2 cellular contexts compared by ENCODE assay signal in the genomic region with DNA sequence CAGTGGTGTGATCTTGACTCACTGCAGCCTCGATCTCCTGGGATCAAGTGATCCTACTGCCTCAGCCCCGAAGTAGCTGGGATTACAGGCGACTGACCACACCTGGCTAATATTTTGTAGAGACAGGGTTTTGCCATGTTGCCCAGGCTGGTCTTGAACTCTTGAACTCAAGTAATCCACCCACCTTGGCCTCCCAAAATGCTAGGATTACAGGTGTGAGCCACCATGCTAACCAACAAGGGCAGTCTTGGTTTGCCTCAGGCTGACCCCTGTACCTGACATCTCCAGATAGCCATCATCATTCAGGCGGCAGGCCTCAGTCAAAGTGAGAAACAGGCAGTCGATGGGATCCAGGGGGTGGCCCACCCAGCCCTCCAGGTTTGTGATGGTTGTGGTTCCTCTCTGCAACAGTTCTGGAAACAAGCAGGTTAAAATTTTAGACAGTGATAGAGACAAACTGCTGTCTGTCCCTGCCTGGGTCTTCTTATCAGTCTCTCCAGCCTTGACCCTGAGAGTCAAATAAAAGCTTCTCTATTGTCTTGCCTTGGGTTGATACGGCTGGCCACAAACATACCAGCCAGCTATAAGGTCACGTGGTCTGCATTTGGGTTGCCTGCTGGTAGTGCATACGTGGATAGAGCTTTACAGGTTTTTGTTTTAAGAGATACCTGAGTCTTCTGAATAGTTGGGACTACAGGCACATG.
TF ChIP-seq lines count a peak whose summit lies in the region.

No MANE protein-coding gene starts in this region.

TF ChIP-seq in HepG2, 621 proteins besides CTCF, POLR2A, EP300 and RAD21 (continued from another document and continues in another):
- TF ChIP-seq, protein P1, sequence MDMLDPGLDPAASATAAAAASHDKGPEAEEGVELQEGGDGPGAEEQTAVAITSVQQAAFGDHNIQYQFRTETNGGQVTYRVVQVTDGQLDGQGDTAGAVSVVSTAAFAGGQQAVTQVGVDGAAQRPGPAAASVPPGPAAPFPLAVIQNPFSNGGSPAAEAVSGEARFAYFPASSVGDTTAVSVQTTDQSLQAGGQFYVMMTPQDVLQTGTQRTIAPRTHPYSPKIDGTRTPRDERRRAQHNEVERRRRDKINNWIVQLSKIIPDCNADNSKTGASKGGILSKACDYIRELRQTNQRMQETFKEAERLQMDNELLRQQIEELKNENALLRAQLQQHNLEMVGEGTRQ (IDR thresholded peaks at IDR 0.05; ENCODE audit: low read depth, low read length): 0 out of 2 replicates have a peak, but pooled peaks have one; percentile 6
- TF ChIP-seq, protein P1 (CRISPR knock-in tag; IDR thresholded peaks at IDR 0.05; ENCODE audit: borderline replicate concordance): no peak; the same call in 1 of the 2 replicates
- TF ChIP-seq, protein P2, sequence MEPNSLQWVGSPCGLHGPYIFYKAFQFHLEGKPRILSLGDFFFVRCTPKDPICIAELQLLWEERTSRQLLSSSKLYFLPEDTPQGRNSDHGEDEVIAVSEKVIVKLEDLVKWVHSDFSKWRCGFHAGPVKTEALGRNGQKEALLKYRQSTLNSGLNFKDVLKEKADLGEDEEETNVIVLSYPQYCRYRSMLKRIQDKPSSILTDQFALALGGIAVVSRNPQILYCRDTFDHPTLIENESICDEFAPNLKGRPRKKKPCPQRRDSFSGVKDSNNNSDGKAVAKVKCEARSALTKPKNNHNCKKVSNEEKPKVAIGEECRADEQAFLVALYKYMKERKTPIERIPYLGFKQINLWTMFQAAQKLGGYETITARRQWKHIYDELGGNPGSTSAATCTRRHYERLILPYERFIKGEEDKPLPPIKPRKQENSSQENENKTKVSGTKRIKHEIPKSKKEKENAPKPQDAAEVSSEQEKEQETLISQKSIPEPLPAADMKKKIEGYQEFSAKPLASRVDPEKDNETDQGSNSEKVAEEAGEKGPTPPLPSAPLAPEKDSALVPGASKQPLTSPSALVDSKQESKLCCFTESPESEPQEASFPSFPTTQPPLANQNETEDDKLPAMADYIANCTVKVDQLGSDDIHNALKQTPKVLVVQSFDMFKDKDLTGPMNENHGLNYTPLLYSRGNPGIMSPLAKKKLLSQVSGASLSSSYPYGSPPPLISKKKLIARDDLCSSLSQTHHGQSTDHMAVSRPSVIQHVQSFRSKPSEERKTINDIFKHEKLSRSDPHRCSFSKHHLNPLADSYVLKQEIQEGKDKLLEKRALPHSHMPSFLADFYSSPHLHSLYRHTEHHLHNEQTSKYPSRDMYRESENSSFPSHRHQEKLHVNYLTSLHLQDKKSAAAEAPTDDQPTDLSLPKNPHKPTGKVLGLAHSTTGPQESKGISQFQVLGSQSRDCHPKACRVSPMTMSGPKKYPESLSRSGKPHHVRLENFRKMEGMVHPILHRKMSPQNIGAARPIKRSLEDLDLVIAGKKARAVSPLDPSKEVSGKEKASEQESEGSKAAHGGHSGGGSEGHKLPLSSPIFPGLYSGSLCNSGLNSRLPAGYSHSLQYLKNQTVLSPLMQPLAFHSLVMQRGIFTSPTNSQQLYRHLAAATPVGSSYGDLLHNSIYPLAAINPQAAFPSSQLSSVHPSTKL (CRISPR knock-in tag; IDR thresholded peaks at IDR 0.05): peak; percentile 37; the same call in 1 of the 2 replicates
- TF ChIP-seq, protein P3, sequence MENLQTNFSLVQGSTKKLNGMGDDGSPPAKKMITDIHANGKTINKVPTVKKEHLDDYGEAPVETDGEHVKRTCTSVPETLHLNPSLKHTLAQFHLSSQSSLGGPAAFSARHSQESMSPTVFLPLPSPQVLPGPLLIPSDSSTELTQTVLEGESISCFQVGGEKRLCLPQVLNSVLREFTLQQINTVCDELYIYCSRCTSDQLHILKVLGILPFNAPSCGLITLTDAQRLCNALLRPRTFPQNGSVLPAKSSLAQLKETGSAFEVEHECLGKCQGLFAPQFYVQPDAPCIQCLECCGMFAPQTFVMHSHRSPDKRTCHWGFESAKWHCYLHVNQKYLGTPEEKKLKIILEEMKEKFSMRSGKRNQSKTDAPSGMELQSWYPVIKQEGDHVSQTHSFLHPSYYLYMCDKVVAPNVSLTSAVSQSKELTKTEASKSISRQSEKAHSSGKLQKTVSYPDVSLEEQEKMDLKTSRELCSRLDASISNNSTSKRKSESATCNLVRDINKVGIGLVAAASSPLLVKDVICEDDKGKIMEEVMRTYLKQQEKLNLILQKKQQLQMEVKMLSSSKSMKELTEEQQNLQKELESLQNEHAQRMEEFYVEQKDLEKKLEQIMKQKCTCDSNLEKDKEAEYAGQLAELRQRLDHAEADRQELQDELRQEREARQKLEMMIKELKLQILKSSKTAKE (CRISPR knock-in tag; IDR thresholded peaks at IDR 0.05; ENCODE audit: borderline replicate concordance): 0 out of 2 replicates have a peak, but pooled peaks have one; percentile 28
- TF ChIP-seq RXRA (CRISPR knock-in tag; IDR thresholded peaks at IDR 0.05): peak; percentile 15; the same call in 1 of the 2 replicates
- no peak for TF ChIP-seq U2AF2 (IDR thresholded peaks at IDR 0.05; ENCODE audit: low read depth, low read length)
- TF ChIP-seq ZNF878 (CRISPR knock-in tag; IDR thresholded peaks at IDR 0.05): no peak
- TF ChIP-seq, protein P4, sequence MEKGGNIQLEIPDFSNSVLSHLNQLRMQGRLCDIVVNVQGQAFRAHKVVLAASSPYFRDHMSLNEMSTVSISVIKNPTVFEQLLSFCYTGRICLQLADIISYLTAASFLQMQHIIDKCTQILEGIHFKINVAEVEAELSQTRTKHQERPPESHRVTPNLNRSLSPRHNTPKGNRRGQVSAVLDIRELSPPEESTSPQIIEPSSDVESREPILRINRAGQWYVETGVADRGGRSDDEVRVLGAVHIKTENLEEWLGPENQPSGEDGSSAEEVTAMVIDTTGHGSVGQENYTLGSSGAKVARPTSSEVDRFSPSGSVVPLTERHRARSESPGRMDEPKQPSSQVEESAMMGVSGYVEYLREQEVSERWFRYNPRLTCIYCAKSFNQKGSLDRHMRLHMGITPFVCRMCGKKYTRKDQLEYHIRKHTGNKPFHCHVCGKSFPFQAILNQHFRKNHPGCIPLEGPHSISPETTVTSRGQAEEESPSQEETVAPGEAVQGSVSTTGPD (CRISPR knock-in tag; IDR thresholded peaks at IDR 0.05): no peak
- TF ChIP-seq MYC (CRISPR knock-in tag; IDR thresholded peaks at IDR 0.05; ENCODE audit: borderline replicate concordance): no peak
- TF ChIP-seq NFE2 (CRISPR knock-in tag; IDR thresholded peaks at IDR 0.05): no peak
- TF ChIP-seq ZNF777 (CRISPR knock-in tag; IDR thresholded peaks at IDR 0.05): no peak
- no peak for TF ChIP-seq FOXK1 (CRISPR knock-in tag; IDR thresholded peaks at IDR 0.05; ENCODE audit: borderline replicate concordance, low read depth)
- peak; percentile 57 for TF ChIP-seq NR2F6 (IDR thresholded peaks at IDR 0.05)
- TF ChIP-seq NR2F6 (CRISPR knock-in tag; IDR thresholded peaks at IDR 0.05): peak; percentile 67; the same call in 1 of the 2 replicates
- peak; percentile 33; the same call in 1 of the 2 replicates for TF ChIP-seq RAD51 (IDR thresholded peaks at IDR 0.05; ENCODE audit: borderline replicate concordance)
- no peak for TF ChIP-seq ZNF468 (CRISPR knock-in tag; IDR thresholded peaks at IDR 0.05)
- 0 out of 2 replicates have a peak, but pooled peaks have one; percentile 18 for TF ChIP-seq NR2C2 (CRISPR knock-in tag; IDR thresholded peaks at IDR 0.05; ENCODE audit: borderline replicate concordance)
- no peak for TF ChIP-seq ZNF552 (CRISPR knock-in tag; IDR thresholded peaks at IDR 0.05; ENCODE audit: borderline replicate concordance)

TF ChIP-seq in K562, 482 proteins besides CTCF, POLR2A, EP300 and RAD21 (continued from another document and continues in another):
- TF ChIP-seq, protein P5, sequence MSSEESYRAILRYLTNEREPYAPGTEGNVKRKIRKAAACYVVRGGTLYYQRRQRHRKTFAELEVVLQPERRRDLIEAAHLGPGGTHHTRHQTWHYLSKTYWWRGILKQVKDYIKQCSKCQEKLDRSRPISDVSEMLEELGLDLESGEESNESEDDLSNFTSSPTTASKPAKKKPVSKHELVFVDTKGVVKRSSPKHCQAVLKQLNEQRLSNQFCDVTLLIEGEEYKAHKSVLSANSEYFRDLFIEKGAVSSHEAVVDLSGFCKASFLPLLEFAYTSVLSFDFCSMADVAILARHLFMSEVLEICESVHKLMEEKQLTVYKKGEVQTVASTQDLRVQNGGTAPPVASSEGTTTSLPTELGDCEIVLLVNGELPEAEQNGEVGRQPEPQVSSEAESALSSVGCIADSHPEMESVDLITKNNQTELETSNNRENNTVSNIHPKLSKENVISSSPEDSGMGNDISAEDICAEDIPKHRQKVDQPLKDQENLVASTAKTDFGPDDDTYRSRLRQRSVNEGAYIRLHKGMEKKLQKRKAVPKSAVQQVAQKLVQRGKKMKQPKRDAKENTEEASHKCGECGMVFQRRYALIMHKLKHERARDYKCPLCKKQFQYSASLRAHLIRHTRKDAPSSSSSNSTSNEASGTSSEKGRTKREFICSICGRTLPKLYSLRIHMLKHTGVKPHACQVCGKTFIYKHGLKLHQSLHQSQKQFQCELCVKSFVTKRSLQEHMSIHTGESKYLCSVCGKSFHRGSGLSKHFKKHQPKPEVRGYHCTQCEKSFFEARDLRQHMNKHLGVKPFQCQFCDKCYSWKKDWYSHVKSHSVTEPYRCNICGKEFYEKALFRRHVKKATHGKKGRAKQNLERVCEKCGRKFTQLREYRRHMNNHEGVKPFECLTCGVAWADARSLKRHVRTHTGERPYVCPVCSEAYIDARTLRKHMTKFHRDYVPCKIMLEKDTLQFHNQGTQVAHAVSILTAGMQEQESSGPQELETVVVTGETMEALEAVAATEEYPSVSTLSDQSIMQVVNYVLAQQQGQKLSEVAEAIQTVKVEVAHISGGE (CRISPR knock-in tag; IDR thresholded peaks at IDR 0.05): peak in 1 of 3 experiments; percentile 69; a peak in 2 of 6 replicates
- TF ChIP-seq RCOR1 (IDR thresholded peaks at IDR 0.05; ENCODE audit: borderline replicate concordance in 1 of 2, low read depth in 2 of 2, low read length in 2 of 2) (peak; percentile 77 to 98), XRCC5 (IDR thresholded peaks at IDR 0.05; ENCODE audit: low read depth, low read length) (no peak), ZNF707 (CRISPR knock-in tag; conservative IDR thresholded peaks at IDR 0.05) (no peak), RNF2 (IDR thresholded peaks at IDR 0.05) (no peak; the same call in 1 of the 2 replicates), MTA1 (IDR thresholded peaks at IDR 0.05; ENCODE audit: borderline replicate concordance) (peak; percentile 64; the same call in 1 of the 2 replicates), CBX3 (IDR thresholded peaks at IDR 0.05; ENCODE audit: borderline replicate concordance in 1 of 2, low read length in 2 of 2) (peak in 1 of 2 experiments; percentile 40; a peak in 1 of 3 replicates), ZNF586 (CRISPR knock-in tag; conservative IDR thresholded peaks at IDR 0.05) (no peak), SMC3 (conservative IDR thresholded peaks at IDR 0.05; ENCODE audit: insufficient read depth, low read depth, low read length) (no peak), ESRRB (CRISPR knock-in tag; IDR thresholded peaks at IDR 0.05; ENCODE audit: borderline replicate concordance) (no peak), LCOR (CRISPR knock-in tag; IDR thresholded peaks at IDR 0.05) (peak; percentile 82), PTRF (tag; IDR thresholded peaks at IDR 0.05) (no peak), KAT7 (CRISPR knock-in tag; IDR thresholded peaks at IDR 0.05; ENCODE audit: borderline replicate concordance) (no peak)
- TF ChIP-seq, protein P6, sequence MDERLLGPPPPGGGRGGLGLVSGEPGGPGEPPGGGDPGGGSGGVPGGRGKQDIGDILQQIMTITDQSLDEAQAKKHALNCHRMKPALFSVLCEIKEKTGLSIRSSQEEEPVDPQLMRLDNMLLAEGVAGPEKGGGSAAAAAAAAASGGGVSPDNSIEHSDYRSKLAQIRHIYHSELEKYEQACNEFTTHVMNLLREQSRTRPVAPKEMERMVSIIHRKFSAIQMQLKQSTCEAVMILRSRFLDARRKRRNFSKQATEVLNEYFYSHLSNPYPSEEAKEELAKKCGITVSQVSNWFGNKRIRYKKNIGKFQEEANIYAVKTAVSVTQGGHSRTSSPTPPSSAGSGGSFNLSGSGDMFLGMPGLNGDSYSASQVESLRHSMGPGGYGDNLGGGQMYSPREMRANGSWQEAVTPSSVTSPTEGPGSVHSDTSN (CRISPR knock-in tag; IDR thresholded peaks at IDR 0.05; ENCODE audit: low read depth): no peak
- TF ChIP-seq, protein P6 (tag; conservative IDR thresholded peaks at IDR 0.05; ENCODE audit: low read depth): peak; percentile 90
- TF ChIP-seq, protein P7, sequence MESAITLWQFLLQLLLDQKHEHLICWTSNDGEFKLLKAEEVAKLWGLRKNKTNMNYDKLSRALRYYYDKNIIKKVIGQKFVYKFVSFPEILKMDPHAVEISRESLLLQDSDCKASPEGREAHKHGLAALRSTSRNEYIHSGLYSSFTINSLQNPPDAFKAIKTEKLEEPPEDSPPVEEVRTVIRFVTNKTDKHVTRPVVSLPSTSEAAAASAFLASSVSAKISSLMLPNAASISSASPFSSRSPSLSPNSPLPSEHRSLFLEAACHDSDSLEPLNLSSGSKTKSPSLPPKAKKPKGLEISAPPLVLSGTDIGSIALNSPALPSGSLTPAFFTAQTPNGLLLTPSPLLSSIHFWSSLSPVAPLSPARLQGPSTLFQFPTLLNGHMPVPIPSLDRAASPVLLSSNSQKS (CRISPR knock-in tag; IDR thresholded peaks at IDR 0.05): no peak
- TF ChIP-seq, protein P8, sequence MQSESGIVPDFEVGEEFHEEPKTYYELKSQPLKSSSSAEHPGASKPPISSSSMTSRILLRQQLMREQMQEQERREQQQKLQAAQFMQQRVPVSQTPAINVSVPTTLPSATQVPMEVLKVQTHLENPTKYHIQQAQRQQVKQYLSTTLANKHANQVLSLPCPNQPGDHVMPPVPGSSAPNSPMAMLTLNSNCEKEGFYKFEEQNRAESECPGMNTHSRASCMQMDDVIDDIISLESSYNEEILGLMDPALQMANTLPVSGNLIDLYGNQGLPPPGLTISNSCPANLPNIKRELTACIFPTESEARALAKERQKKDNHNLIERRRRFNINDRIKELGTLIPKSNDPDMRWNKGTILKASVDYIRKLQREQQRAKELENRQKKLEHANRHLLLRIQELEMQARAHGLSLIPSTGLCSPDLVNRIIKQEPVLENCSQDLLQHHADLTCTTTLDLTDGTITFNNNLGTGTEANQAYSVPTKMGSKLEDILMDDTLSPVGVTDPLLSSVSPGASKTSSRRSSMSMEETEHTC (IDR thresholded peaks at IDR 0.05): no peak
